Comparison of ENCODE assay signal across 28 cellular contexts in the genomic region with DNA sequence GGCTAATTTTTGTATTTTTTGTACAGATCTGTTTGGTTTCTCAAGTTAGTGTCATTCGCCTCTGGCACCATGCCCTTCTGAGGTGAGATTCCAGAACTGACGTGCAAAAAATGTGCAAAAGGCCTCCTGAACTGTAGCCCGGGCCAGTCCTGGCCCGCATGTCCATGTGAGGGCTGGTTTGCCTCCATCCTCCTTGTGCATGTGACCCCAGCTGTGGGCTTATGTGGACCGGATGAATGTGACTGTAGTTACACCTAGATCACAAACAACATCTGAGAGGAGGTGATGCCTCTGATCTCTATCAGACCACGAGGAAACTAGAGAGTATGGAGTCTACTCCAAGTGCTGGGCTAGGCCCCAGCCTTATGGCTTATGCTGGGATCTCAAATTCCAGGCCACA.
"Had no signal": no experiment of that assay in that cellular context is flagged by ENCODE, and none has a peak within 500 bp of the region (broad histone marks: within the 10 kb centered on the region; RNA-seq: fewer than 3 reads in every experiment).

No MANE protein-coding gene starts in this region.

- H3K27me3 ChIP-seq: neural progenitor cell, ovary, right lobe of liver, sigmoid colon, stomach, thyroid gland, tibial nerve, upper lobe of right lung, uterus had no signal

- H3K9ac ChIP-seq: neural progenitor cell, parathyroid adenoma had no signal

- H2AFZ ChIP-seq: neural progenitor cell, parathyroid adenoma had no signal

- H3K36me3 Mint-ChIP-seq: stimulated activated effector memory CD8-positive, alpha-beta T cell treated with anti-CD3 and anti-CD28 coated beads, Interleukin-12 subunit alpha, Interleukin-12 subunit beta, amount 100 ng/mL, for 72 hours had no signal

- H3K36me3 ChIP-seq: neural progenitor cell, ovary, right lobe of liver, sigmoid colon, stomach, thoracic aorta, thyroid gland, tibial nerve, upper lobe of right lung, uterus had no signal

- ATAC-seq: natural killer cell; psoas muscle; right cardiac atrium; right lobe of liver; stimulated activated effector memory CD8-positive, alpha-beta T cell treated with anti-CD3 and anti-CD28 coated beads, Interleukin-12 subunit alpha, Interleukin-12 subunit beta, amount 100 ng/mL, for 72 hours; stimulated activated naive B cell treated with anti-CD40 and anti-IgM and Interleukin-4, amounts not matched to agents 10 μg/mL and 1 μg/mL and 100 μg/mL, for 72 hours; upper lobe of right lung had no signal

- H3K27ac Mint-ChIP-seq: natural killer cell; nephron; neural progenitor cell; progenitor cell of endocrine pancreas; stimulated activated effector memory CD8-positive, alpha-beta T cell treated with anti-CD3 and anti-CD28 coated beads, Interleukin-12 subunit alpha, Interleukin-12 subunit beta, amount 100 ng/mL, for 72 hours; stimulated activated naive B cell treated with anti-CD40 and anti-IgM and Interleukin-4, amounts not matched to agents 10 μg/mL and 1 μg/mL and 100 μg/mL, for 72 hours; stimulated activated naive CD8-positive, alpha-beta T cell treated with anti-CD3 and anti-CD28 coated beads, Interleukin-15, Interleukin-2, amounts not matched to agents 100 ng/mL and 50 ng/mL, for 24 hours; type B pancreatic cell had no signal

- H3K9me3 ChIP-seq: ovary, psoas muscle, right lobe of liver, sigmoid colon, stomach, thoracic aorta, thyroid gland, tibial nerve, upper lobe of right lung, uterus had no signal

- H3K4me3 Mint-ChIP-seq: natural killer cell; nephron; neural progenitor cell; stimulated activated effector memory CD8-positive, alpha-beta T cell treated with anti-CD3 and anti-CD28 coated beads, Interleukin-12 subunit alpha, Interleukin-12 subunit beta, amount 100 ng/mL, for 72 hours; stimulated activated naive B cell treated with anti-CD40 and anti-IgM and Interleukin-4, amounts not matched to agents 10 μg/mL and 1 μg/mL and 100 μg/mL, for 72 hours; stimulated activated naive CD8-positive, alpha-beta T cell treated with anti-CD3 and anti-CD28 coated beads, Interleukin-15, Interleukin-2, amounts not matched to agents 100 ng/mL and 50 ng/mL, for 24 hours; type B pancreatic cell had no signal

- H3K27me3 Mint-ChIP-seq: progenitor cell of endocrine pancreas; stimulated activated naive B cell treated with anti-CD40 and anti-IgM and Interleukin-4, amounts not matched to agents 10 μg/mL and 1 μg/mL and 100 μg/mL, for 72 hours; stimulated activated naive CD8-positive, alpha-beta T cell treated with anti-CD3 and anti-CD28 coated beads, Interleukin-15, Interleukin-2, amounts not matched to agents 100 ng/mL and 50 ng/mL, for 24 hours; type B pancreatic cell had no signal

- H3K4me1 ChIP-seq: right lobe of liver, thyroid gland had no signal

- H3K27ac ChIP-seq: neural progenitor cell, ovary, parathyroid adenoma, psoas muscle, right lobe of liver, sigmoid colon, stomach, thoracic aorta, thyroid gland, tibial nerve, upper lobe of right lung, uterus had no signal

- H3K4me3 ChIP-seq: neural progenitor cell, ovary, psoas muscle, right lobe of liver, sigmoid colon, stomach, thoracic aorta, thyroid gland, tibial nerve, upper lobe of right lung, uterus had no signal

- H3K9me3 Mint-ChIP-seq: nephron; neural progenitor cell; stimulated activated effector memory CD8-positive, alpha-beta T cell treated with anti-CD3 and anti-CD28 coated beads, Interleukin-12 subunit alpha, Interleukin-12 subunit beta, amount 100 ng/mL, for 72 hours; stimulated activated naive B cell treated with anti-CD40 and anti-IgM and Interleukin-4, amounts not matched to agents 10 μg/mL and 1 μg/mL and 100 μg/mL, for 72 hours; stimulated activated naive CD8-positive, alpha-beta T cell treated with anti-CD3 and anti-CD28 coated beads, Interleukin-15, Interleukin-2, amounts not matched to agents 100 ng/mL and 50 ng/mL, for 24 hours had no signal

- DNase-seq: natural killer cell; occipital lobe; ovary; posterior cingulate gyrus; psoas muscle; right cardiac atrium; right lobe of liver; sigmoid colon; small intestine; stimulated activated CD4-positive, alpha-beta T cell treated with anti-CD3 and anti-CD28 coated beads, Interleukin-15, amount 100 ng/mL, for 24 hours; stimulated activated CD4-positive, alpha-beta T cell treated with anti-CD3 and anti-CD28 coated beads, Interleukin-2, amount 100 ng/mL, for 24 hours; stimulated activated CD4-positive, alpha-beta T cell treated with anti-CD3 and anti-CD28 coated beads, Interleukin-2, amount 100 ng/mL, for 48 hours; stimulated activated CD4-positive, alpha-beta T cell treated with anti-CD3 and anti-CD28 coated beads, Interleukin-4, amount 100 ng/mL, for 24 hours; stimulated activated naive B cell treated with anti-CD40 and anti-IgM and Interleukin-4, amounts not matched to agents 10 μg/mL and 1 μg/mL and 100 μg/mL, for 72 hours; stimulated activated naive CD4-positive, alpha-beta T cell treated with Interleukin-2 at 50 U/mL for 16 hours; stomach; thyroid gland; upper lobe of right lung; uterus had no signal

- H3K79me2 ChIP-seq: parathyroid adenoma had no signal

- H3K4me2 ChIP-seq: neural progenitor cell had no signal
